ENCODE assay signal across 21 cellular contexts in genomic region chr4:5383191-5383980, GRCh38.
"Had no signal": no experiment of that assay in that cellular context is flagged by ENCODE, and none has a peak within 500 bp of the region (broad histone marks: within the 10 kb centered on the region; RNA-seq: fewer than 3 reads in every experiment).

No MANE protein-coding gene starts in this region.

- H3K9me3 Mint-ChIP-seq: activated B cell treated with CpG ODN at 0.5 μM for 24 hours, natural killer cell had no signal

- H3K27me3 Mint-ChIP-seq: activated B cell treated with CpG ODN at 0.5 μM for 24 hours, T-helper 17 cell had no signal

- H3K27ac Mint-ChIP-seq: activated B cell treated with CpG ODN at 0.5 μM for 24 hours, natural killer cell, T-helper 17 cell had no signal

- H3K4me1 Mint-ChIP-seq: activated B cell treated with CpG ODN at 0.5 μM for 24 hours had no signal

- ATAC-seq: body of pancreas, natural killer cell, right lobe of liver, T-helper 17 cell had no signal

- DNase-seq: activated B cell treated with CpG ODN at 0.5 μM for 24 hours; activated CD4-positive, alpha-beta T cell treated with anti-CD3 and anti-CD28 coated beads for 4 hours; activated CD4-positive, alpha-beta T cell treated with anti-CD3 and anti-CD28 coated beads, Interleukin-2, amount 50 U/mL, for 48 hours; activated CD8-positive, alpha-beta memory T cell treated with anti-CD3 and anti-CD28 coated beads, Interleukin-2, amount 50 U/mL, for 48 hours; activated naive CD4-positive, alpha-beta T cell treated with Interleukin-2 at 50 U/mL for 16 hours; activated T-cell treated with anti-CD3 and anti-CD28 coated beads, Interleukin-2, amount 50 U/mL, for 48 hours; body of pancreas; foreskin fibroblast; immature natural killer cell; kidney glomerular epithelial cell; left ventricle myocardium inferior; midbrain; natural killer cell; right lobe of liver; stimulated activated CD4-positive, alpha-beta T cell treated with anti-CD3 and anti-CD28 coated beads, Interleukin-2, amount 100 ng/mL, for 48 hours; stimulated activated CD8-positive, alpha-beta memory T cell treated with anti-CD3 and anti-CD28 coated beads, Interleukin-4, amount 100 ng/mL, for 48 hours; stimulated activated naive CD4-positive, alpha-beta T cell; T-helper 17 cell; testis; trophoblast cell; uterus had no signal

- H3K4me3 Mint-ChIP-seq: activated B cell treated with CpG ODN at 0.5 μM for 24 hours, natural killer cell, T-helper 17 cell had no signal

- H3K36me3 Mint-ChIP-seq: immature natural killer cell, natural killer cell had no signal
